Comparison of ENCODE assay signal across 9 cellular contexts in genomic region chr3:49121244-49121671, GRCh38. TPM values are rescaled to one million over a fixed set of nuclear protein-coding genes. Genes with fewer than 3 reads are reported as not detected.
DNase-seq lines count a peak whose midpoint lies in the region; ATAC-seq and TF ChIP-seq lines count a peak whose summit lies in the region.
"Had no signal": no experiment of that assay in that cellular context is flagged by ENCODE, and none has a peak within 500 bp of the region (broad histone marks: within the 10 kb centered on the region; RNA-seq: fewer than 3 reads in every experiment).

No MANE protein-coding gene starts in this region.

- no peak overlapping the region for H3K18ac ChIP-seq in H9 (ENCODE audit: insufficient read length, low read depth, low read length)

- TF ChIP-seq CTCF in H9 (conservative IDR thresholded peaks at IDR 0.05) (no peak), gastroesophageal sphincter (IDR thresholded peaks at IDR 0.05) (no peak)

- no CpG with 5 or more reads among the region's 14 CpGs for WGBS in H9 (ENCODE audit: extremely low coverage, insufficient read length, low lambda C conversion rate)
- 78% methylated on average over 3 of the region's 14 CpGs; no CpG with 5 or more reads in 1 of the 2 donors for WGBS in gastroesophageal sphincter (ENCODE audit: low coverage in 1 of 2), 2 donors

- H3K79me2 ChIP-seq in H9 (ENCODE audit: insufficient read depth, low read length), result no peaks in the 10 kb centered on the region; the same call in 1 of the 2 replicates

- H2AFZ ChIP-seq in H9 (ENCODE audit: low read length), result no peak overlapping the region

- H3T11ph ChIP-seq in H9 (ENCODE audit: low read length), result no peak overlapping the region

- TF ChIP-seq POLR2A in gastroesophageal sphincter (IDR thresholded peaks at IDR 0.05), result no peak

- no peaks in the 10 kb centered on the region; the same call in 1 of the 2 replicates for H3K27me3 Mint-ChIP-seq in H9 (ENCODE audit: low read depth)
- no peaks in the 10 kb centered on the region for H3K27me3 Mint-ChIP-seq in T-helper 17 cell

- TF ChIP-seq EP300 in gastroesophageal sphincter (IDR thresholded peaks at IDR 0.05), result no peak

- H3K14ac ChIP-seq in H9 (ENCODE audit: insufficient read depth, low read length), result no peak overlapping the region

- H3K9me3 Mint-ChIP-seq in H9, result no peaks in the 10 kb centered on the region

- peak overlapping the region; percentile 18 for H3K9ac ChIP-seq in H9 (ENCODE audit: extremely low read depth, insufficient read length, low read length)

- H4K8ac ChIP-seq in H9 (replicated peaks; ENCODE audit: insufficient read length, low read depth, low read length), result no peak overlapping the region

- H3K27me3 ChIP-seq in H9 (ENCODE audit: insufficient read depth, low read length) (no peaks in the 10 kb centered on the region), gastroesophageal sphincter (no peaks in the 10 kb centered on the region)

- H3K4me1 Mint-ChIP-seq in H9 (peaks cover 4% of the 10 kb centered on the region in 2 experiments; a peak in 3 of 4 replicates), T-helper 17 cell (peaks cover 14% of the 10 kb centered on the region)

- H3K4me3 ChIP-seq in gastroesophageal sphincter (peak overlapping the region in 1 of 2 donors; percentile 97), skin epidermis (peak overlapping the region; percentile 61 to 97 (median 78))

- H3K4me1 ChIP-seq in H9 (ENCODE audit: insufficient read depth, low read length) (0 out of 2 replicates have a peak, but pooled peaks cover 2% of the 10 kb centered on the region), gastroesophageal sphincter (peaks cover 0 to 44% (median 13%) of the 10 kb centered on the region in 3 donors)

- peaks cover 2% of the 10 kb centered on the region for H4K20me1 ChIP-seq in H9 (ENCODE audit: control insufficient read depth, insufficient read depth, insufficient read length)

- H4K5ac ChIP-seq in H9 (ENCODE audit: insufficient read length, low read depth, low read length), result no peak overlapping the region

- peaks cover 4% of the 10 kb centered on the region for H3K79me1 ChIP-seq in H9 (ENCODE audit: insufficient read depth, low read depth, low read length, poor library complexity, severe bottlenecking)

- peaks cover 12 to 53% (median 42%) of the 10 kb centered on the region in 3 experiments for H3K36me3 Mint-ChIP-seq in H9 (ENCODE audit: insufficient read depth in 1 of 3, low read depth in 3 of 3)
- peaks cover 2% of the 10 kb centered on the region for H3K36me3 Mint-ChIP-seq in T-helper 17 cell (ENCODE audit: low read depth)

- H2BK12ac ChIP-seq in H9 (ENCODE audit: insufficient read length, low read depth, low read length), result no peak overlapping the region

- no peak for DNase-seq in H9
- no peak for DNase-seq in T-helper 17 cell
- no peak for DNase-seq in nucleus accumbens (lab: John Stamatoyannopoulos, UW)
- no peak for DNase-seq in SKM-1 treated with dmso at 0.1 percent for 144 hours (lab: John Stamatoyannopoulos, UW; ENCODE audit: unreplicated experiment)
- no peak for DNase-seq in foreskin melanocyte
- DNase-seq in AG08395 (ENCODE audit: low spot score), result no peak

- peak overlapping the region; percentile 49 for H3K4me2 ChIP-seq in H9 (ENCODE audit: insufficient read depth, insufficient read length, low read length)

- no peak overlapping the region for H2BK20ac ChIP-seq in H9 (ENCODE audit: low read depth, low read length, poor library complexity, severe bottlenecking)

- H3K23ac ChIP-seq in H9 (ENCODE audit: insufficient read length, low read depth, low read length), result no peak overlapping the region

- H2AK5ac ChIP-seq in H9 (ENCODE audit: insufficient read length, low read length), result no peak overlapping the region

- H4K91ac ChIP-seq in H9 (ENCODE audit: insufficient read length, low read depth, low read length), result no peak overlapping the region

- no peak overlapping the region for H3K56ac ChIP-seq in H9 (ENCODE audit: insufficient read length, low read depth, low read length)

- peak overlapping the region; percentile 52 to 94 (median 77); a peak in 5 of 7 replicates for H3K27ac Mint-ChIP-seq in H9
- H3K27ac Mint-ChIP-seq in T-helper 17 cell, result peak overlapping the region; percentile 87

- H2BK5ac ChIP-seq in H9 (ENCODE audit: insufficient read length, low read length), result no peak overlapping the region

- no peak for ATAC-seq in T-helper 17 cell
- ATAC-seq in gastroesophageal sphincter, result no peak

- H3K4me3 Mint-ChIP-seq in H9, result peak overlapping the region; percentile 81 to 91
- H3K4me3 Mint-ChIP-seq in T-helper 17 cell, result peak overlapping the region; percentile 88

- H3K4ac ChIP-seq in H9 (ENCODE audit: low read depth, low read length), result no peak overlapping the region

- H2BK15ac ChIP-seq in H9 (ENCODE audit: low read depth, low read length), result no peak overlapping the region

- H3K27ac ChIP-seq in H9 (ENCODE audit: insufficient read length, low read depth, low read length) (peak overlapping the region; percentile 4), gastroesophageal sphincter (peak overlapping the region; percentile 85 to 98 (median 96)), skin epidermis (peak overlapping the region; percentile 47 to 99 (median 96))

- peaks cover 0 to 83% of the 10 kb centered on the region in 2 donors for H3K36me3 ChIP-seq in gastroesophageal sphincter

- no peak overlapping the region for H2BK120ac ChIP-seq in H9 (ENCODE audit: low read depth, low read length, poor library complexity, severe bottlenecking)

- H3K9me3 ChIP-seq in H9 (ENCODE audit: control insufficient read depth, low read depth, low read length) (no peaks in the 10 kb centered on the region), T-helper 17 cell (ENCODE audit: control insufficient read depth, low read length, poor library complexity, severe bottlenecking) (no peaks in the 10 kb centered on the region), gastroesophageal sphincter (no peaks in the 10 kb centered on the region)

- peaks cover 5% of the 10 kb centered on the region for H3K23me2 ChIP-seq in H9 (ENCODE audit: insufficient read length, low read depth, low read length, poor library complexity, severe bottlenecking)

RNA-seq across cellular contexts. Expression of gene USP19, which starts 0.6 kb away (rescaled TPM):
- total RNA-seq in H9 (2021) (66.3 and 68.9 TPM in 2 replicates), T-helper 17 cell (10 to 100 TPM; 51.4 to 56.6 TPM), gastroesophageal sphincter (100 to 1,000 TPM in 1 of 4 donors, 10 to 100 TPM in 3; 53.4 to 114 (median 76.4) TPM)

RNA-seq across cellular contexts. Expression of gene LAMB2, which starts 11.6 kb away (rescaled TPM):
- total RNA-seq in H9 (2021) (121 and 130 TPM in 2 replicates), T-helper 17 cell (1 to 10 TPM in 1 of 2 donors, under 1 TPM in 1; 0.65 to 3.3 TPM), gastroesophageal sphincter (100 to 1,000 TPM; 578 to 980 (median 645) TPM)
- total RNA-seq: T-helper 1 cell treated with Interleukin-12 subunit alpha and Interleukin-12 subunit beta and Interleukin-4 antibody, amounts not matched to agents 30 ng/mL and 1 ng/mL, for 36 hours had no signal

RNA-seq across cellular contexts. Expression of gene QARS1, which starts 16.7 kb away (rescaled TPM):
- 375 and 390 TPM in 2 replicates for total RNA-seq in H9 (2021)
- 100 to 1,000 TPM; 214 to 269 TPM for total RNA-seq in T-helper 17 cell
- total RNA-seq in gastroesophageal sphincter, result 100 to 1,000 TPM; 148 to 205 (median 183) TPM

RNA-seq across cellular contexts. Expression of gene QRICH1, which starts 27.4 kb away (rescaled TPM):
- total RNA-seq in H9 (2021) (151 and 167 TPM in 2 replicates), T-helper 17 cell (100 to 1,000 TPM; 196 to 206 TPM), gastroesophageal sphincter (100 to 1,000 TPM in 1 of 4 donors, 10 to 100 TPM in 3; 66.2 to 171 (median 81.8) TPM)

RNA-seq across cellular contexts. Expression of gene CCDC71, which starts 44.9 kb away (rescaled TPM):
- 26.1 and 27.6 TPM in 2 replicates for total RNA-seq in H9 (2021)
- total RNA-seq in T-helper 17 cell, result 10 to 100 TPM; 13.7 to 13.9 TPM
- 10 to 100 TPM; 15.6 to 31.2 (median 25.3) TPM for total RNA-seq in gastroesophageal sphincter

Comparison
In these comparisons a context has a peak if more than half of its experiments do, and no peak if none do; other contexts are left out.
1. H3K27ac ChIP-seq: peak in every context shown above with its lines; median percentile 96 in gastroesophageal sphincter; 96 in skin epidermis; 4 in H9.
2. RNA of gene LAMB2, which starts 11.6 kb away (total RNA-seq): 578 to 980 TPM in gastroesophageal sphincter and 121 to 130 TPM in H9; 0.65 to 3.3 TPM in T-helper 17 cell; every median in the first group is over 10 times any median in the second.